19 cellular contexts compared by ENCODE assay signal in the genomic region with DNA sequence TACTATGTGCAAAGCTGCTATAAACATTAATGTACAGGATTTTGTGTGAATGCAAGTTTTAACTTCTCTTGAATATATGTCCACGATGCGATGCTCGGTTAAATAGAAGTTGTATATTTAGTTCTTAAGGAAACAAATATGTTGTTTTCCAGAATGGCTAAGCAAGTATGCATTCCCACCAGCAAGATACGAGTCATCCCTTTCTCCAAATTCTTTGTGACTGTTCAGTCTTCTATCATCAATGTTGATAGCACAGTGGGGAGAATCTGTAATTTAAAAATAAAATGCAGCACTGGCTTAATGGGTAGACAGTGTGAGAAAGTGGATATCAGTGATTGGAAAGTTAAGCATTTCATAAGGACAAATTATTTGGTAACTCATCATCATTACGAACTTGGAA.
A peak's percentile ranks its signal among the peaks of the same experiment; 100 is the strongest.
DNase-seq lines count a peak whose midpoint lies in the region; ATAC-seq, FAIRE-seq and TF ChIP-seq lines count a peak whose summit lies in the region.
"Had no signal": no experiment of that assay in that cellular context is flagged by ENCODE, and none has a peak within 500 bp of the region (broad histone marks: within the 10 kb centered on the region; RNA-seq: fewer than 3 reads in every experiment).

No MANE protein-coding gene starts in this region.

- intact Hi-C loops in IMR-90 (cut with micrococcal nuclease) = no loop called here

- H3K14ac ChIP-seq in IMR-90 (replicated peaks; ENCODE audit: low read depth, low read length) = no peak overlapping the region; the same call in 1 of the 2 replicates

- H2BK120ac ChIP-seq in IMR-90 (ENCODE audit: low read depth, low read length) = no peak overlapping the region

- H3K36me3 Mint-ChIP-seq in astrocyte (ENCODE audit: low read depth, unreplicated experiment) = no peaks in the 10 kb centered on the region
- H3K36me3 Mint-ChIP-seq in T-helper 2 cell treated with Interferon-gamma antibody and Interleukin-4, amounts not matched to agents 5 μg/mL and 100 μg/mL, for 36 hours (ENCODE audit: low read depth) = no peaks in the 10 kb centered on the region
- H3K36me3 Mint-ChIP-seq: CD8-positive, alpha-beta T cell had no signal

- H3K36me3 ChIP-seq in IMR-90 (ENCODE audit: control insufficient read depth, insufficient read depth, low read length) (no peaks in the 10 kb centered on the region), astrocyte (ENCODE audit: insufficient read depth, low read length) (no peaks in the 10 kb centered on the region)
- H3K36me3 ChIP-seq: BLaER1 treated with 17β-estradiol and CSF1 and Interleukin-3, amounts not matched to agents 10 nM and 100 nM had no signal

- no peak overlapping the region for H2BK15ac ChIP-seq in IMR-90 (ENCODE audit: low read depth, low read length)

- no peak overlapping the region for H4K8ac ChIP-seq in IMR-90 (ENCODE audit: low read depth in 2 of 2, low read length in 2 of 2)

- H3K9me1 ChIP-seq in IMR-90 (ENCODE audit: insufficient read depth, low read length) = no peaks in the 10 kb centered on the region

- TF ChIP-seq POLR2A in IMR-90 (IDR thresholded peaks at IDR 0.05; ENCODE audit: low read depth, low read length) = no peak
- no peak for TF ChIP-seq POLR2A in erythroblast (IDR thresholded peaks at IDR 0.05; ENCODE audit: low read length)

- ATAC-seq in IMR-90 (ENCODE audit: low read depth) = peak; percentile 64
- no peak for ATAC-seq in HG02852 (IDR thresholded peaks at IDR 0.05; ENCODE audit: unreplicated experiment)
- ATAC-seq: CD8-positive, alpha-beta T cell; GM23338 had no signal

- peaks cover 1% of the 10 kb centered on the region for H3K4me1 Mint-ChIP-seq in astrocyte (ENCODE audit: low read depth, unreplicated experiment)
- H3K4me1 Mint-ChIP-seq in T-helper 2 cell treated with Interferon-gamma antibody and Interleukin-4, amounts not matched to agents 5 μg/mL and 100 μg/mL, for 36 hours (ENCODE audit: low read depth) = no peaks in the 10 kb centered on the region

- CTCF ChIA-PET in IMR-90 (lab: Yijun Ruan, JAX) = no interaction called here

- no peak overlapping the region for H3K23ac ChIP-seq in IMR-90 (ENCODE audit: low read depth, low read length)

- H3K4me3 Mint-ChIP-seq in astrocyte (ENCODE audit: unreplicated experiment) = no peak overlapping the region
- no peak overlapping the region for H3K4me3 Mint-ChIP-seq in T-helper 2 cell treated with Interferon-gamma antibody and Interleukin-4, amounts not matched to agents 5 μg/mL and 100 μg/mL, for 36 hours
- H3K4me3 Mint-ChIP-seq: CD8-positive, alpha-beta T cell; GM23338 had no signal

- no peak overlapping the region for H3K9ac ChIP-seq in IMR-90 (ENCODE audit: low read depth, low read length)
- no peak overlapping the region for H3K9ac ChIP-seq in astrocyte (ENCODE audit: low read length)
- H3K9ac ChIP-seq: BLaER1 treated with 17β-estradiol and CSF1 and Interleukin-3, amounts not matched to agents 10 nM and 100 nM had no signal

- no peaks in the 10 kb centered on the region for H3K9me3 Mint-ChIP-seq in astrocyte (ENCODE audit: unreplicated experiment)
- H3K9me3 Mint-ChIP-seq in T-helper 2 cell treated with Interferon-gamma antibody and Interleukin-4, amounts not matched to agents 5 μg/mL and 100 μg/mL, for 36 hours = peaks cover 6% of the 10 kb centered on the region
- H3K9me3 Mint-ChIP-seq: GM23338 had no signal

- H3K27ac Mint-ChIP-seq in astrocyte (ENCODE audit: unreplicated experiment) = no peak overlapping the region
- H3K27ac Mint-ChIP-seq in T-helper 2 cell treated with Interferon-gamma antibody and Interleukin-4, amounts not matched to agents 5 μg/mL and 100 μg/mL, for 36 hours = no peak overlapping the region
- H3K27ac Mint-ChIP-seq: CD8-positive, alpha-beta T cell; GM23338 had no signal

- no peak overlapping the region for H3K4ac ChIP-seq in IMR-90 (ENCODE audit: low read depth, low read length)

- in situ Hi-C loops in IMR-90 (cut with MboI; ENCODE audit: low sequenced_read_pairs) = no loop called here

- WGBS in IMR-90 (ENCODE audit: extremely low coverage in 2 of 2, insufficient read length in 1 of 2), 2 experiments = no CpG with 5 or more reads among the region's 5 CpGs

- TF ChIP-seq CTCF in AG10803 (conservative IDR thresholded peaks at IDR 0.05; ENCODE audit: low read length) = no peak
- no peak for TF ChIP-seq CTCF in IMR-90 (conservative IDR thresholded peaks at IDR 0.05; ENCODE audit: low read depth, low read length)
- TF ChIP-seq CTCF in astrocyte (IDR thresholded peaks at IDR 0.05; ENCODE audit: insufficient read depth, low read depth, low read length) = no peak
- no peak for TF ChIP-seq CTCF in foreskin fibroblast (IDR thresholded peaks at IDR 0.05; ENCODE audit: low read depth, low read length)

- no peaks in the 10 kb centered on the region for H3K9me3 ChIP-seq in IMR-90 (ENCODE audit: control insufficient read depth, insufficient read depth, low read length)
- H3K9me3 ChIP-seq in astrocyte (ENCODE audit: insufficient read depth, low read depth, low read length) = no peaks in the 10 kb centered on the region
- H3K9me3 ChIP-seq: BLaER1 treated with 17β-estradiol and CSF1 and Interleukin-3, amounts not matched to agents 10 nM and 100 nM had no signal

- H3K18ac ChIP-seq in IMR-90 (ENCODE audit: low read depth, low read length) = no peak overlapping the region

- no peaks in the 10 kb centered on the region for H3K79me1 ChIP-seq in IMR-90 (ENCODE audit: low read depth in 1 of 2, low read length in 2 of 2)

- H3K27me3 ChIP-seq in IMR-90 (ENCODE audit: control insufficient read depth, insufficient read depth, low read length) = no peaks in the 10 kb centered on the region
- no peaks in the 10 kb centered on the region for H3K27me3 ChIP-seq in astrocyte (ENCODE audit: insufficient read depth, low read length)
- H3K27me3 ChIP-seq: BLaER1 treated with 17β-estradiol and CSF1 and Interleukin-3, amounts not matched to agents 10 nM and 100 nM had no signal

- no peak overlapping the region for H2BK20ac ChIP-seq in IMR-90 (ENCODE audit: low read depth, low read length)

- no TSS peak for BruUV-seq in IMR-90 (replicated peaks; lab: Mats Ljungman, UMichigan)

- no peak overlapping the region for H2BK5ac ChIP-seq in IMR-90 (ENCODE audit: low read depth, low read length, poor library complexity, severe bottlenecking)

- no peak overlapping the region for H2AK5ac ChIP-seq in IMR-90 (ENCODE audit: low read depth, low read length)

- H4K20me1 ChIP-seq in IMR-90 (ENCODE audit: insufficient read depth, low read length) (no peaks in the 10 kb centered on the region), astrocyte (ENCODE audit: insufficient read depth, low read length) (no peaks in the 10 kb centered on the region)
- H4K20me1 ChIP-seq: BLaER1 treated with 17β-estradiol and CSF1 and Interleukin-3, amounts not matched to agents 10 nM and 100 nM had no signal

- H4K5ac ChIP-seq in IMR-90 (ENCODE audit: low read depth, low read length) = no peak overlapping the region

- no peaks in the 10 kb centered on the region for H3K27me3 Mint-ChIP-seq in astrocyte (ENCODE audit: low read depth, unreplicated experiment)
- H3K27me3 Mint-ChIP-seq in T-helper 2 cell treated with Interferon-gamma antibody and Interleukin-4, amounts not matched to agents 5 μg/mL and 100 μg/mL, for 36 hours (ENCODE audit: low read depth) = no peaks in the 10 kb centered on the region

- no peak overlapping the region for H2AK9ac ChIP-seq in IMR-90 (replicated peaks; ENCODE audit: low read depth, low read length, poor library complexity)

- H2AFZ ChIP-seq in IMR-90 (replicated peaks; ENCODE audit: low read length, poor library complexity) = no peak overlapping the region
- H2AFZ ChIP-seq in astrocyte (ENCODE audit: low read depth, low read length) = no peak overlapping the region
- H2AFZ ChIP-seq: GM23338 had no signal

- no peak overlapping the region for H3K4me3 ChIP-seq in AG10803 (ENCODE audit: low read length)
- H3K4me3 ChIP-seq in IMR-90 (ENCODE audit: insufficient read depth, low read depth, low read length) = no peak overlapping the region
- no peak overlapping the region for H3K4me3 ChIP-seq in astrocyte (ENCODE audit: insufficient read depth, low read depth, low read length)
- H3K4me3 ChIP-seq in foreskin fibroblast (ENCODE audit: low read depth in 1 of 2, low read length in 2 of 2) = no peak overlapping the region
- H3K4me3 ChIP-seq: BLaER1 treated with 17β-estradiol and CSF1 and Interleukin-3, amounts not matched to agents 10 nM and 100 nM; GM23338 had no signal

- no peaks in the 10 kb centered on the region for H3K79me2 ChIP-seq in astrocyte (ENCODE audit: insufficient read depth, low read length)

- H3K27ac ChIP-seq in IMR-90 (ENCODE audit: insufficient read depth, low read length) = no peak overlapping the region
- no peak overlapping the region for H3K27ac ChIP-seq in astrocyte (ENCODE audit: low read depth, low read length)
- H3K27ac ChIP-seq: BLaER1 treated with 17β-estradiol and CSF1 and Interleukin-3, amounts not matched to agents 10 nM and 100 nM had no signal

- no peak overlapping the region for H3K56ac ChIP-seq in IMR-90 (ENCODE audit: extremely low read depth, insufficient read depth, low read length)

- TF ChIP-seq RAD21 in IMR-90 (IDR thresholded peaks at IDR 0.05; ENCODE audit: low read length) = no peak

- no peak overlapping the region for H3K4me2 ChIP-seq in IMR-90 (ENCODE audit: low read depth, low read length)
- H3K4me2 ChIP-seq in astrocyte (ENCODE audit: low read length) = no peak overlapping the region
- H3K4me2 ChIP-seq: BLaER1 treated with 17β-estradiol and CSF1 and Interleukin-3, amounts not matched to agents 10 nM and 100 nM; GM23338 had no signal

- DNase-seq in AG10803 (ENCODE audit: low read depth) = peak; percentile 15
- DNase-seq in IMR-90 = peak; percentile 47
- DNase-seq in astrocyte (ENCODE audit: low read depth) = no peak
- peak; percentile 40 to 51 for DNase-seq in foreskin fibroblast
- no peak for DNase-seq in erythroblast (lab: John Stamatoyannopoulos, UW)
- no peak for DNase-seq in activated CD4-positive, CD25-positive, alpha-beta regulatory T cell (lab: John Stamatoyannopoulos, UW)
- DNase-seq in T-helper 2 cell treated with Interferon-gamma antibody and Interleukin-4, amounts not matched to agents 5 μg/mL and 100 μg/mL, for 36 hours (ENCODE audit: low spot score) = no peak
- DNase-seq: CD8-positive, alpha-beta T cell; DMS53; KBM-7; NCI-H1105 treated with DMSO at 0.1 percent for 48 hours; NCI-H1694; NCI-H510A; NCI-H774; SHP77 treated with DMSO at 0.1 percent for 48 hours had no signal

- dilution Hi-C loops in IMR-90 (cut with HindIII; ENCODE audit: low sequenced_read_pairs, unreplicated experiment) = no loop called here

- H4K91ac ChIP-seq in IMR-90 (ENCODE audit: insufficient read depth, low read depth, low read length) = no peak overlapping the region

- POLR2A ChIA-PET in IMR-90 (lab: Charles Lee; ENCODE audit: unreplicated experiment) = no interaction called here

- FAIRE-seq in astrocyte (lab: Jason Lieb, UNC) = peak; percentile 39
- FAIRE-seq: GM19239 had no signal

- H3K4me1 ChIP-seq in IMR-90 (ENCODE audit: control insufficient read depth, insufficient read depth, low read length) (no peaks in the 10 kb centered on the region), astrocyte (ENCODE audit: insufficient read depth, low read length) (no peaks in the 10 kb centered on the region)
- H3K4me1 ChIP-seq: BLaER1 treated with 17β-estradiol and CSF1 and Interleukin-3, amounts not matched to agents 10 nM and 100 nM had no signal

TF ChIP-seq in IMR-90, 13 proteins besides CTCF, POLR2A, EP300 and RAD21 (continues in another document):
- TF ChIP-seq SMC3 (IDR thresholded peaks at IDR 0.05; ENCODE audit: low read depth, low read length) (no peak), CEBPB (IDR thresholded peaks at IDR 0.05; ENCODE audit: low read depth, low read length) (no peak)

Comparison
In these comparisons a context has a peak if more than half of its experiments do, and no peak if none do; other contexts are left out.
1. DNase-seq: peak in AG10803 (single experiment), IMR-90 (single experiment) and foreskin fibroblast (2 of 2); none in astrocyte (single experiment), erythroblast (0 of 2), activated CD4-positive, CD25-positive, alpha-beta regulatory T cell (0 of 4) and T-helper 2 cell treated with Interferon-gamma antibody and Interleukin-4, amounts not matched to agents 5 μg/mL and 100 μg/mL, for 36 hours (single experiment).